In genomic region chr1:28249013-28249870, GRCh38 we compare ENCODE assay signal across 8 cellular contexts. TPM values are rescaled to one million over a fixed set of nuclear protein-coding genes. Genes with fewer than 3 reads are reported as not detected.
DNase-seq lines count a peak whose midpoint lies in the region; ATAC-seq, FAIRE-seq and TF ChIP-seq lines count a peak whose summit lies in the region.

No MANE protein-coding gene starts in this region.

- H3K36me3 ChIP-seq in cardiac muscle cell = no peaks in the 10 kb centered on the region
- H3K36me3 ChIP-seq in gastrocnemius medialis = no peaks in the 10 kb centered on the region

- POLR2A ChIA-PET in A549 (lab: Yijun Ruan, JAX) = interaction anchor here (0.5 to 2.0 kb wide), 19 partner anchors 10 to 399 kb away, joined by 3 to 25 read pairs (median 3); partner anchors contain the start of genes ATP5IF1, MED18, PHACTR4 and RNU11

- ATAC-seq in A549 = peak; percentile 30 to 68
- ATAC-seq in gastrocnemius medialis = peak; percentile 49 to 72
- no peak for ATAC-seq in GM19035 (IDR thresholded peaks at IDR 0.05; ENCODE audit: unreplicated experiment)
- no peak for ATAC-seq in GM18909 (IDR thresholded peaks at IDR 0.05; ENCODE audit: poor library complexity, unreplicated experiment)

- H3K27ac ChIP-seq in A549 = peak overlapping the region; percentile 74 to 85
- peak overlapping the region; percentile 71 for H3K27ac ChIP-seq in cardiac muscle cell
- H3K27ac ChIP-seq in gastrocnemius medialis = peak overlapping the region; percentile 94 to 99 (median 95)

- H3K9me3 Mint-ChIP-seq in activated naive CD4-positive, alpha-beta T cell treated with anti-CD3 and anti-CD28 coated beads, Interleukin-2, amount 50 U/mL, for 24 hours = no peaks in the 10 kb centered on the region

- H3K4me1 Mint-ChIP-seq in activated naive CD4-positive, alpha-beta T cell treated with anti-CD3 and anti-CD28 coated beads, Interleukin-2, amount 50 U/mL, for 24 hours = peaks cover 44% of the 10 kb centered on the region

- H3K27me3 ChIP-seq in cardiac muscle cell (no peaks in the 10 kb centered on the region), gastrocnemius medialis (no peaks in the 10 kb centered on the region)

- no peaks in the 10 kb centered on the region for H3K36me3 Mint-ChIP-seq in activated naive CD4-positive, alpha-beta T cell treated with anti-CD3 and anti-CD28 coated beads, Interleukin-2, amount 50 U/mL, for 24 hours

- no peak for FAIRE-seq in A549 (lab: Jason Lieb, UNC)

- TF ChIP-seq CTCF in A549 (IDR thresholded peaks at IDR 0.05) (no peak), cardiac muscle cell (IDR thresholded peaks at IDR 0.05; ENCODE audit: low read depth, low read length) (no peak), gastrocnemius medialis (IDR thresholded peaks at IDR 0.05 in 4 of 5, conservative IDR thresholded peaks at IDR 0.05 in 1 of 5) (no peak)

- CTCF ChIA-PET in A549 (lab: Yijun Ruan, JAX) = interaction anchor here (0.6 to 4.8 kb wide), 39 partner anchors 10 to 374 kb away, joined by 3 to 47 read pairs (median 5); partner anchors contain the start of genes ATP5IF1, DNAJC8, MED18 and PHACTR4

- peak overlapping the region; percentile 95 for H3K4me3 Mint-ChIP-seq in activated naive CD4-positive, alpha-beta T cell treated with anti-CD3 and anti-CD28 coated beads, Interleukin-2, amount 50 U/mL, for 24 hours

- peak overlapping the region; percentile 95 for H3K27ac Mint-ChIP-seq in activated naive CD4-positive, alpha-beta T cell treated with anti-CD3 and anti-CD28 coated beads, Interleukin-2, amount 50 U/mL, for 24 hours

- no peak for TF ChIP-seq RAD21 in A549 (conservative IDR thresholded peaks at IDR 0.05 in 1 of 2, IDR thresholded peaks at IDR 0.05 in 1 of 2)

- DNase-seq in A549 (ENCODE audit: low read depth in 1 of 2, low spot score in 1 of 2) = peak; percentile 57 to 83
- peak; percentile 58 for DNase-seq in G401 (ENCODE audit: low spot score)
- peak; percentile 85 for DNase-seq in NCI-H460 (ENCODE audit: extremely low read depth, low read depth)
- peak in 1 of 2 donors; percentile 77 for DNase-seq in cardiac muscle cell (ENCODE audit: low read depth in 1 of 2, low spot score in 1 of 2)
- DNase-seq in gastrocnemius medialis = peak; percentile 65 to 86

- 16% methylated on average over 3 of the region's 3 CpGs for WGBS in A549 (ENCODE audit: missing lambda C conversion rate)

- peak overlapping the region; percentile 29; the same call in 1 of the 3 replicates for H3K4me3 ChIP-seq in A549
- no peak overlapping the region for H3K4me3 ChIP-seq in cardiac muscle cell
- H3K4me3 ChIP-seq in gastrocnemius medialis = peak overlapping the region; percentile 28 to 40 (median 38)

- TF ChIP-seq POLR2A in A549 (IDR thresholded peaks at IDR 0.05; ENCODE audit: low read length) = no peak
- TF ChIP-seq POLR2A in gastrocnemius medialis (IDR thresholded peaks at IDR 0.05) = peak in 1 of 2 donors; percentile 6

- peaks cover 45% of the 10 kb centered on the region for H3K4me1 ChIP-seq in A549
- peaks cover 28% of the 10 kb centered on the region for H3K4me1 ChIP-seq in cardiac muscle cell (ENCODE audit: low read depth)
- H3K4me1 ChIP-seq in gastrocnemius medialis = peaks cover 32 to 34% of the 10 kb centered on the region in 2 donors

- peak overlapping the region; percentile 90 for H3K4me2 ChIP-seq in A549

- no peaks in the 10 kb centered on the region for H3K27me3 Mint-ChIP-seq in activated naive CD4-positive, alpha-beta T cell treated with anti-CD3 and anti-CD28 coated beads, Interleukin-2, amount 50 U/mL, for 24 hours

- TF ChIP-seq EP300 in A549 (IDR thresholded peaks at IDR 0.05) = 0 out of 5 replicates have a peak, but pooled peaks of 1 of the 2 experiments have one; percentile 16

- in situ Hi-C loops in G401 (cut with HindIII; ENCODE audit: low sequenced_read_pairs) = no loop called here
- in situ Hi-C loops in gastrocnemius medialis (cut with MboI; ENCODE audit: low sequenced_read_pairs in 4 of 4) = loop anchor here in 2 of 4 donors (5.0 to 10.0 kb wide), 2 partner anchors 78 to 256 kb away; partner anchors contain the start of genes RCC1 (in 2 of the 2) and MED18 (in 1 of the 2)

- H3K9me3 ChIP-seq in A549 = no peaks in the 10 kb centered on the region
- no peaks in the 10 kb centered on the region for H3K9me3 ChIP-seq in cardiac muscle cell (ENCODE audit: low read depth)
- no peaks in the 10 kb centered on the region for H3K9me3 ChIP-seq in gastrocnemius medialis

- intact Hi-C loops in gastrocnemius medialis (cut with DNase I; ENCODE audit: low total_unique reads) = loop anchor here (2.0 to 5.0 kb wide), 4 partner anchors 120 to 398 kb away; partner anchors contain the start of genes PHACTR4, RCC1 and RNU11

TF ChIP-seq in A549, 52 proteins besides CTCF, POLR2A, EP300 and RAD21:
- no peak for TF ChIP-seq PBX3 (IDR thresholded peaks at IDR 0.05)
- peak; percentile 29 to 56; a peak in 2 of 5 replicates for TF ChIP-seq JUN (IDR thresholded peaks at IDR 0.05)
- TF ChIP-seq BCL3 (IDR thresholded peaks at IDR 0.05) = 0 out of 3 replicates have a peak, but pooled peaks have one; percentile 21
- peak; percentile 70 to 76; a peak in 3 of 4 replicates for TF ChIP-seq CEBPB (IDR thresholded peaks at IDR 0.05)

RNA-seq across cellular contexts. Expression of gene SESN2, which starts 10.1 kb away (rescaled TPM):
- 16.6 and 16.7 TPM in 2 replicates for polyA plus RNA-seq in A549 (2011; rRNA removed)
- 6.2 and 7.9 TPM in 2 replicates for polyA plus RNA-seq in A549 (2012; cell fraction: cytosol; rRNA removed)
- polyA plus RNA-seq in A549 (2012; cell fraction: nucleus; rRNA removed) = 12.5 and 16.4 TPM in 2 replicates
- 5.2 to 5.6 TPM (median 5.6 TPM) in 3 replicates for polyA plus RNA-seq in A549 (2017; fragmentation: RNase III; extraction: RNeasy Plus Mini Kit Qiagen cat#74134 plus additional on column Dnase treatment)
- polyA minus RNA-seq in A549 (2011; rRNA and poly(A)+ RNA removed) = 25.4 and 29.1 TPM in 2 replicates
- total RNA-seq in G401 (2014; rRNA removed; shearing (Covaris generic)) = 54.0 and 56.6 TPM in 2 replicates
- total RNA-seq in NCI-H460 (2014; rRNA removed; shearing (Covaris generic)) = 50.9 and 51.1 TPM in 2 replicates
- polyA plus RNA-seq in NCI-H460 (2014; cell fraction: nucleus; rRNA removed) = 35.0 and 35.4 TPM in 2 replicates
- 22.3 and 24.6 TPM in 2 replicates for total RNA-seq in cardiac muscle cell
- 24.5 and 24.8 TPM in 2 replicates for polyA plus RNA-seq in cardiac muscle cell
- total RNA-seq in gastrocnemius medialis = 10 to 100 TPM in 2 of 4 donors, 1 to 10 TPM in 2; 5.6 to 18.9 (median 12.4) TPM

RNA-seq across cellular contexts. Expression of gene ATP5IF1, which starts 13.3 kb away (rescaled TPM):
- 102 and 178 TPM in 2 replicates for polyA plus RNA-seq in A549 (2011; rRNA removed)
- 245 and 347 TPM in 2 replicates for polyA plus RNA-seq in A549 (2012; cell fraction: cytosol; rRNA removed)
- polyA plus RNA-seq in A549 (2012; cell fraction: nucleus; rRNA removed) = 73.8 and 121 TPM in 2 replicates
- 229 to 240 TPM (median 234 TPM) in 3 replicates for polyA plus RNA-seq in A549 (2017; fragmentation: RNase III; extraction: RNeasy Plus Mini Kit Qiagen cat#74134 plus additional on column Dnase treatment)
- 9.6 and 12.8 TPM in 2 replicates for polyA minus RNA-seq in A549 (2011; rRNA and poly(A)+ RNA removed)
- 79.9 and 135 TPM in 2 replicates for total RNA-seq in G401 (2014; rRNA removed; shearing (Covaris generic))
- total RNA-seq in NCI-H460 (2014; rRNA removed; shearing (Covaris generic)) = 160 and 197 TPM in 2 replicates
- polyA plus RNA-seq in NCI-H460 (2014; cell fraction: nucleus; rRNA removed) = 62.0 and 121 TPM in 2 replicates
- 1,032 and 1,070 TPM in 2 replicates for total RNA-seq in cardiac muscle cell
- 966 and 1,056 TPM in 2 replicates for polyA plus RNA-seq in cardiac muscle cell
- 100 to 1,000 TPM; 125 to 333 (median 193) TPM for total RNA-seq in gastrocnemius medialis

RNA-seq across cellular contexts. Expression of gene DNAJC8, which starts 16.4 kb away (rescaled TPM):
- polyA plus RNA-seq in A549 (2011; rRNA removed) (67.0 and 93.7 TPM in 2 replicates), A549 (2017; fragmentation: RNase III; extraction: RNeasy Plus Mini Kit Qiagen cat#74134 plus additional on column Dnase treatment) (81.7 to 87.3 TPM (median 81.8 TPM) in 3 replicates), cardiac muscle cell (117 and 137 TPM in 2 replicates)
- 39.9 and 42.3 TPM in 2 replicates for polyA plus RNA-seq in A549 (2012; cell fraction: cytosol; rRNA removed)
- 19.3 and 29.0 TPM in 2 replicates for polyA plus RNA-seq in A549 (2012; cell fraction: nucleus; rRNA removed)
- 18.1 and 18.8 TPM in 2 replicates for polyA minus RNA-seq in A549 (2011; rRNA and poly(A)+ RNA removed)
- total RNA-seq in G401 (2014; rRNA removed; shearing (Covaris generic)) = 195 and 220 TPM in 2 replicates
- 55.8 and 59.6 TPM in 2 replicates for total RNA-seq in NCI-H460 (2014; rRNA removed; shearing (Covaris generic))
- polyA plus RNA-seq in NCI-H460 (2014; cell fraction: nucleus; rRNA removed) = 48.8 and 67.2 TPM in 2 replicates
- total RNA-seq in cardiac muscle cell (51.9 and 72.3 TPM in 2 replicates), gastrocnemius medialis (10 to 100 TPM; 37.6 to 56.1 (median 51.2) TPM)

Comparison
In these comparisons a context has a peak if more than half of its experiments do, and no peak if none do; other contexts are left out.
1. ATAC-seq: peak in A549 (2 of 2) and gastrocnemius medialis (2 of 2); none in GM19035 (single experiment) and GM18909 (single experiment).
2. Peak in every context shown above with its lines, with median percentiles within 50 percentile points of each other: H3K27ac ChIP-seq.